Comparison of ENCODE assay signal across 12 cellular contexts in genomic region chr19:11480081-11480926, GRCh38. TPM values are rescaled to one million over a fixed set of nuclear protein-coding genes. Genes with fewer than 3 reads are reported as not detected.
DNase-seq lines count a peak whose midpoint lies in the region; FAIRE-seq and TF ChIP-seq lines count a peak whose summit lies in the region.
"Had no signal": no experiment of that assay in that cellular context is flagged by ENCODE, and none has a peak within 500 bp of the region (broad histone marks: within the 10 kb centered on the region; RNA-seq: fewer than 3 reads in every experiment).

No MANE protein-coding gene starts in this region.

- peak; percentile 72 for DNase-seq in NCI-H2227 (lab: John Stamatoyannopoulos, UW; ENCODE audit: unreplicated experiment)
- no peak for DNase-seq in NCI-H2227 treated with DMSO at 0.1 percent for 48 hours (lab: John Stamatoyannopoulos, UW)
- DNase-seq in endothelial cell of umbilical vein (ENCODE audit: low read depth, low spot score), result no peak
- peak; percentile 82 for DNase-seq in posterior vena cava (ENCODE audit: low spot score)
- DNase-seq in mesenchymal stem cell, result no peak
- no peak for DNase-seq in uterus
- no peak for DNase-seq in GDM1 (lab: John Stamatoyannopoulos, UW)

- H3K9me3 ChIP-seq in HUES64 (ENCODE audit: insufficient read depth, low read depth, low read length), result no peaks in the 10 kb centered on the region
- no peaks in the 10 kb centered on the region for H3K9me3 ChIP-seq in endothelial cell of umbilical vein (replicated peaks; ENCODE audit: control insufficient read depth, insufficient read depth, low read length)
- no peaks in the 10 kb centered on the region for H3K9me3 ChIP-seq in mesenchymal stem cell (ENCODE audit: control insufficient read depth, low read length)
- no peaks in the 10 kb centered on the region for H3K9me3 ChIP-seq in uterus
- H3K9me3 ChIP-seq: mucosa of descending colon had no signal

- H3K27me3 ChIP-seq in HUES64 (ENCODE audit: insufficient read depth, low read length) (peaks cover 46% of the 10 kb centered on the region), endothelial cell of umbilical vein (ENCODE audit: control insufficient read depth in 2 of 2, insufficient read depth in 2 of 2, low read length in 2 of 2) (peaks cover 13 to 25% of the 10 kb centered on the region in 2 experiments), mesenchymal stem cell (ENCODE audit: control insufficient read depth in 1 of 2, insufficient read depth in 1 of 2, low read length in 2 of 2) (peaks cover 51 to 53% of the 10 kb centered on the region in 2 experiments), uterus (peaks cover 21 to 45% of the 10 kb centered on the region in 2 donors)

- H3K14ac ChIP-seq in mesenchymal stem cell (ENCODE audit: low read length in 2 of 2), result no peak overlapping the region

- H3K27ac ChIP-seq in HUES64 (ENCODE audit: low read depth, low read length) (no peak overlapping the region), endothelial cell of umbilical vein (ENCODE audit: insufficient read depth, low read depth, low read length) (no peak overlapping the region), mesenchymal stem cell (ENCODE audit: low read length, poor library complexity, severe bottlenecking) (no peak overlapping the region), uterus (no peak overlapping the region)
- H3K27ac ChIP-seq: GM23248 had no signal

- H3K9ac ChIP-seq in HUES64 (ENCODE audit: low read depth, low read length) (no peak overlapping the region), endothelial cell of umbilical vein (replicated peaks; ENCODE audit: extremely low read depth, insufficient read depth, low read length) (no peak overlapping the region), mesenchymal stem cell (ENCODE audit: low read length) (no peak overlapping the region)
- H3K9ac ChIP-seq: GM23248 had no signal

- no peaks in the 10 kb centered on the region for H3K36me3 ChIP-seq in HUES64 (ENCODE audit: insufficient read depth, low read length)
- no peaks in the 10 kb centered on the region for H3K36me3 ChIP-seq in endothelial cell of umbilical vein (ENCODE audit: control insufficient read depth in 2 of 2, extremely low read depth in 1 of 2, insufficient read depth in 2 of 2, low read length in 2 of 2)
- H3K36me3 ChIP-seq in mesenchymal stem cell (ENCODE audit: control insufficient read depth in 1 of 2, insufficient read depth in 2 of 2, low read depth in 1 of 2, low read length in 2 of 2), result peaks cover 0 to 5% of the 10 kb centered on the region in 2 experiments
- no peaks in the 10 kb centered on the region for H3K36me3 ChIP-seq in uterus

- no peak overlapping the region for H2BK120ac ChIP-seq in mesenchymal stem cell (ENCODE audit: low read depth, low read length)

- dilution Hi-C loops in endothelial cell of umbilical vein (cut with MboI; ENCODE audit: extremely low pct_ligation_motif_present, low sequenced_read_pairs), result no loop called here

- POLR2A ChIA-PET in endothelial cell of umbilical vein (lab: Charles Lee), result no interaction called here

- intact Hi-C loops in endothelial cell of umbilical vein (cut with micrococcal nuclease) (no loop called here), posterior vena cava (cut with DNase I) (loop anchor here in 1 of 2 donors (10.0 kb wide), 1 partner anchor 96 kb away; the partner anchor contains the start of gene EPOR), uterus (cut with DNase I; ENCODE audit: low total_unique reads) (loop anchor here (10.0 kb wide), 1 partner anchor 104 kb away; no protein-coding TSS in a partner anchor)

- H4K20me1 ChIP-seq in endothelial cell of umbilical vein (replicated peaks; ENCODE audit: control insufficient read depth, extremely low read depth, insufficient read depth, low read length), result no peaks in the 10 kb centered on the region

- no peak overlapping the region for H2AK5ac ChIP-seq in mesenchymal stem cell (ENCODE audit: low read length, severe bottlenecking)

- no peak overlapping the region for H3K23ac ChIP-seq in mesenchymal stem cell (ENCODE audit: low read length in 2 of 2)

- H2BK15ac ChIP-seq in mesenchymal stem cell (ENCODE audit: low read depth, poor library complexity, severe bottlenecking), result no peak overlapping the region

- H4K91ac ChIP-seq in mesenchymal stem cell (ENCODE audit: low read length), result no peak overlapping the region

- H3K4me1 ChIP-seq in HUES64 (ENCODE audit: insufficient read depth, low read length) (no peaks in the 10 kb centered on the region; the same call in 1 of the 2 replicates), endothelial cell of umbilical vein (ENCODE audit: control insufficient read depth, extremely low read depth, insufficient read depth, low read length) (peaks cover 3% of the 10 kb centered on the region), mesenchymal stem cell (ENCODE audit: control insufficient read depth, insufficient read depth, low read depth, low read length) (peaks cover 21% of the 10 kb centered on the region), uterus (peaks cover 0 to 28% of the 10 kb centered on the region in 2 donors)

- H3K4ac ChIP-seq in mesenchymal stem cell (ENCODE audit: low read depth in 1 of 2, low read length in 2 of 2), result no peak overlapping the region

- TF ChIP-seq CTCF in endothelial cell of umbilical vein (IDR thresholded peaks at IDR 0.05; ENCODE audit: extremely low read depth in 1 of 2, insufficient read depth in 1 of 2, low read depth in 1 of 2, low read length in 2 of 2), result no peak
- TF ChIP-seq CTCF in uterus (IDR thresholded peaks at IDR 0.05), result no peak

- no peaks in the 10 kb centered on the region for H3K79me2 ChIP-seq in endothelial cell of umbilical vein (ENCODE audit: control insufficient read depth, insufficient read depth, low read length)

- WGBS in HUES64, result 15% methylated on average over 90 of the region's 90 CpGs
- 19% methylated on average over 38 of the region's 90 CpGs for WGBS in mesenchymal stem cell

- CTCF ChIA-PET in endothelial cell of umbilical vein (lab: Charles Lee), result interaction anchor here (1.0 kb wide), 1 partner anchor 186 kb away, joined by 3 read pairs; no protein-coding TSS in a partner anchor

- no peak for FAIRE-seq in endothelial cell of umbilical vein (lab: Jason Lieb, UNC)
- FAIRE-seq: HTR-8/SVneo had no signal

- no peaks in the 10 kb centered on the region for H3K9me1 ChIP-seq in endothelial cell of umbilical vein (replicated peaks; ENCODE audit: control insufficient read depth, extremely low read depth, insufficient read depth, low read length)

- H2BK5ac ChIP-seq in mesenchymal stem cell (ENCODE audit: low read depth, low read length, poor library complexity, severe bottlenecking), result no peak overlapping the region

- no peak for TF ChIP-seq POLR2A in endothelial cell of umbilical vein (IDR thresholded peaks at IDR 0.05; ENCODE audit: low read depth, low read length)
- TF ChIP-seq POLR2A in uterus (IDR thresholded peaks at IDR 0.05), result no peak

- no peak overlapping the region for H2BK12ac ChIP-seq in mesenchymal stem cell (ENCODE audit: low read length in 2 of 2)

- H4K8ac ChIP-seq in mesenchymal stem cell (ENCODE audit: low read length), result no peak overlapping the region

- H3K4me3 ChIP-seq in HUES64 (ENCODE audit: low read length) (peak overlapping the region; percentile 32; the same call in 1 of the 2 replicates), endothelial cell of umbilical vein (replicated peaks in 1 of 3; ENCODE audit: insufficient read depth in 1 of 3, low read depth in 1 of 3, low read length in 3 of 3) (no peak overlapping the region), mesenchymal stem cell (ENCODE audit: insufficient read depth in 1 of 2, low read depth in 1 of 2, low read length in 2 of 2) (no peak overlapping the region), uterus (no peak overlapping the region)
- H3K4me3 ChIP-seq: GM23248, mucosa of descending colon had no signal

- H3K18ac ChIP-seq in mesenchymal stem cell (ENCODE audit: low read depth in 1 of 2, low read length in 2 of 2), result no peak overlapping the region

- H3K79me1 ChIP-seq in mesenchymal stem cell (replicated peaks; ENCODE audit: low read length, poor library complexity, severe bottlenecking), result no peaks in the 10 kb centered on the region

- H2AFZ ChIP-seq in endothelial cell of umbilical vein (ENCODE audit: low read depth, low read length) (no peak overlapping the region), mesenchymal stem cell (ENCODE audit: low read depth, low read length) (no peak overlapping the region)
- H2AFZ ChIP-seq: GM23248 had no signal

- BruUV-seq in endothelial cell of umbilical vein (replicated peaks; lab: Mats Ljungman, UMichigan), result no TSS peak

- H3K4me2 ChIP-seq in endothelial cell of umbilical vein (ENCODE audit: insufficient read depth, low read length) (no peak overlapping the region), mesenchymal stem cell (ENCODE audit: low read length, poor library complexity, severe bottlenecking) (no peak overlapping the region)

RNA-seq across cellular contexts. Expression of gene ELAVL3, which starts 0.5 kb away (rescaled TPM):
- 0.95 TPM for polyA plus RNA-seq in HUES64 (2013, experiment 1 of 2)
- polyA plus RNA-seq in HUES64 (2013, experiment 2 of 2), result 2.7 TPM
- total RNA-seq in endothelial cell of umbilical vein, result 0.07 TPM in 1 of 2 replicates, not detected in the other
- polyA plus RNA-seq in endothelial cell of umbilical vein, result not detected in 2 replicates
- not detected in 2 replicates for polyA plus RNA-seq in endothelial cell of umbilical vein (2011; cell fraction: cytosol; rRNA removed)
- not detected in 2 replicates for polyA plus RNA-seq in endothelial cell of umbilical vein (2011; cell fraction: nucleus; rRNA removed)
- not detected in 2 replicates for polyA plus RNA-seq in endothelial cell of umbilical vein (2012)
- not detected in 2 replicates for polyA minus RNA-seq in endothelial cell of umbilical vein
- not detected for polyA minus RNA-seq in endothelial cell of umbilical vein (2011; cell fraction: cytosol; rRNA and poly(A)+ RNA removed)
- not detected in 2 replicates for polyA minus RNA-seq in endothelial cell of umbilical vein (2011; cell fraction: nucleus; rRNA and poly(A)+ RNA removed)
- total RNA-seq in posterior vena cava, result not detected
- 0.04 TPM for polyA plus RNA-seq in mesenchymal stem cell (2013, experiment 1 of 2)
- polyA plus RNA-seq in mesenchymal stem cell (2013, experiment 2 of 2), result not detected
- 1 to 10 TPM in 1 of 4 donors, not detected in 3; 1.1 TPM for total RNA-seq in uterus
- total RNA-seq: activated naive CD8-positive, alpha-beta T cell treated with anti-CD3 and anti-CD28 coated beads, Interleukin-2, amount 10 ng/mL, durations not matched to agents 7 days and 5 days; GM23248 had no signal
- polyA plus RNA-seq: GM23248 had no signal

RNA-seq across cellular contexts. Expression of gene ZNF653, which starts 25.3 kb away (rescaled TPM):
- 6.6 TPM for polyA plus RNA-seq in HUES64 (2013, experiment 1 of 2)
- 11.8 TPM for polyA plus RNA-seq in HUES64 (2013, experiment 2 of 2)
- 7.0 and 9.8 TPM in 2 replicates for total RNA-seq in endothelial cell of umbilical vein
- 7.1 and 8.7 TPM in 2 replicates for polyA plus RNA-seq in endothelial cell of umbilical vein
- polyA plus RNA-seq in endothelial cell of umbilical vein (2011; cell fraction: cytosol; rRNA removed), result 8.4 and 10.9 TPM in 2 replicates
- 18.7 and 21.3 TPM in 2 replicates for polyA plus RNA-seq in endothelial cell of umbilical vein (2011; cell fraction: nucleus; rRNA removed)
- 5.3 and 5.9 TPM in 2 replicates for polyA plus RNA-seq in endothelial cell of umbilical vein (2012)
- polyA minus RNA-seq in endothelial cell of umbilical vein, result 3.2 TPM in 2 replicates
- 4.7 TPM for polyA minus RNA-seq in endothelial cell of umbilical vein (2011; cell fraction: cytosol; rRNA and poly(A)+ RNA removed)
- polyA minus RNA-seq in endothelial cell of umbilical vein (2011; cell fraction: nucleus; rRNA and poly(A)+ RNA removed), result 5.5 and 7.1 TPM in 2 replicates
- total RNA-seq in posterior vena cava, result 1 to 10 TPM; 6.1 to 9.4 TPM
- polyA plus RNA-seq in mesenchymal stem cell (2013, experiment 1 of 2), result 5.0 TPM
- 4.1 TPM for polyA plus RNA-seq in mesenchymal stem cell (2013, experiment 2 of 2)
- total RNA-seq in uterus, result 10 to 100 TPM in 1 of 4 donors, 1 to 10 TPM in 2, under 1 TPM in 1; 0.88 to 14.8 (median 6.3) TPM

RNA-seq across cellular contexts. Expression of gene PRKCSH, which starts 44.9 kb away (rescaled TPM):
- 224 TPM for polyA plus RNA-seq in HUES64 (2013, experiment 1 of 2)
- polyA plus RNA-seq in HUES64 (2013, experiment 2 of 2), result 245 TPM
- total RNA-seq in endothelial cell of umbilical vein (387 and 425 TPM in 2 replicates), posterior vena cava (100 to 1,000 TPM; 161 to 188 TPM), uterus (100 to 1,000 TPM in 3 of 4 donors, 10 to 100 TPM in 1; 65.3 to 228 (median 155) TPM)
- 215 and 267 TPM in 2 replicates for polyA plus RNA-seq in endothelial cell of umbilical vein
- 150 and 165 TPM in 2 replicates for polyA plus RNA-seq in endothelial cell of umbilical vein (2011; cell fraction: cytosol; rRNA removed)
- 268 and 306 TPM in 2 replicates for polyA plus RNA-seq in endothelial cell of umbilical vein (2011; cell fraction: nucleus; rRNA removed)
- 232 and 364 TPM in 2 replicates for polyA plus RNA-seq in endothelial cell of umbilical vein (2012)
- polyA minus RNA-seq in endothelial cell of umbilical vein, result 215 and 234 TPM in 2 replicates
- polyA minus RNA-seq in endothelial cell of umbilical vein (2011; cell fraction: cytosol; rRNA and poly(A)+ RNA removed), result 209 TPM
- polyA minus RNA-seq in endothelial cell of umbilical vein (2011; cell fraction: nucleus; rRNA and poly(A)+ RNA removed), result 100 and 102 TPM in 2 replicates
- 307 TPM for polyA plus RNA-seq in mesenchymal stem cell (2013, experiment 1 of 2)
- polyA plus RNA-seq in mesenchymal stem cell (2013, experiment 2 of 2), result 301 TPM

RNA-seq across cellular contexts. Expression of gene ODAD3, which starts 45.4 kb away (rescaled TPM):
- 0.20 TPM for polyA plus RNA-seq in HUES64 (2013, experiment 1 of 2)
- 0.76 TPM for polyA plus RNA-seq in HUES64 (2013, experiment 2 of 2)
- 0.97 TPM in 1 of 2 replicates, not detected in the other for total RNA-seq in endothelial cell of umbilical vein
- 0.05 and 0.14 TPM in 2 replicates for polyA plus RNA-seq in endothelial cell of umbilical vein
- 0.08 and 0.17 TPM in 2 replicates for polyA plus RNA-seq in endothelial cell of umbilical vein (2011; cell fraction: cytosol; rRNA removed)
- polyA plus RNA-seq in endothelial cell of umbilical vein (2011; cell fraction: nucleus; rRNA removed), result 0.35 and 0.57 TPM in 2 replicates
- 0.19 and 0.37 TPM in 2 replicates for polyA plus RNA-seq in endothelial cell of umbilical vein (2012)
- polyA minus RNA-seq in endothelial cell of umbilical vein, result not detected in 2 replicates
- 1.0 TPM for polyA minus RNA-seq in endothelial cell of umbilical vein (2011; cell fraction: cytosol; rRNA and poly(A)+ RNA removed)
- polyA minus RNA-seq in endothelial cell of umbilical vein (2011; cell fraction: nucleus; rRNA and poly(A)+ RNA removed), result not detected in 2 replicates
- under 1 TPM in 1 of 2 donors, not detected in 1; 0.69 TPM for total RNA-seq in posterior vena cava
- polyA plus RNA-seq in mesenchymal stem cell (2013, experiment 1 of 2), result 0.50 TPM
- 0.40 TPM for polyA plus RNA-seq in mesenchymal stem cell (2013, experiment 2 of 2)
- 1 to 10 TPM in 1 of 4 donors, under 1 TPM in 1, not detected in 2; 0.48 to 4.4 TPM for total RNA-seq in uterus
- total RNA-seq: activated naive CD8-positive, alpha-beta T cell treated with anti-CD3 and anti-CD28 coated beads, Interleukin-2, amount 10 ng/mL, durations not matched to agents 7 days and 5 days had no signal

RNA-seq across cellular contexts. Expression of gene ECSIT, which starts 48.6 kb away (rescaled TPM):
- 28.7 TPM for polyA plus RNA-seq in HUES64 (2013, experiment 1 of 2)
- 28.0 TPM for polyA plus RNA-seq in HUES64 (2013, experiment 2 of 2)
- total RNA-seq in endothelial cell of umbilical vein (32.4 and 36.7 TPM in 2 replicates), posterior vena cava (10 to 100 TPM; 27.9 TPM), uterus (100 to 1,000 TPM in 1 of 4 donors, 10 to 100 TPM in 3; 44.6 to 138 (median 58.2) TPM)
- 47.2 and 54.0 TPM in 2 replicates for polyA plus RNA-seq in endothelial cell of umbilical vein
- 48.2 and 50.9 TPM in 2 replicates for polyA plus RNA-seq in endothelial cell of umbilical vein (2011; cell fraction: cytosol; rRNA removed)
- polyA plus RNA-seq in endothelial cell of umbilical vein (2011; cell fraction: nucleus; rRNA removed), result 40.3 and 48.2 TPM in 2 replicates
- 25.2 and 29.2 TPM in 2 replicates for polyA plus RNA-seq in endothelial cell of umbilical vein (2012)
- polyA minus RNA-seq in endothelial cell of umbilical vein, result 39.8 and 43.5 TPM in 2 replicates
- polyA minus RNA-seq in endothelial cell of umbilical vein (2011; cell fraction: cytosol; rRNA and poly(A)+ RNA removed), result 43.4 TPM
- polyA minus RNA-seq in endothelial cell of umbilical vein (2011; cell fraction: nucleus; rRNA and poly(A)+ RNA removed), result 7.8 and 9.1 TPM in 2 replicates
- 18.8 TPM for polyA plus RNA-seq in mesenchymal stem cell (2013, experiment 1 of 2)
- 18.9 TPM for polyA plus RNA-seq in mesenchymal stem cell (2013, experiment 2 of 2)

Comparison
In these comparisons a context has a peak if more than half of its experiments do, and no peak if none do; other contexts are left out.
1. DNase-seq: peak in NCI-H2227 (single experiment) and posterior vena cava (single experiment); none in NCI-H2227 treated with DMSO at 0.1 percent for 48 hours (single experiment), endothelial cell of umbilical vein (single experiment), mesenchymal stem cell (single experiment), uterus (0 of 2) and GDM1 (single experiment).